Comparison of ENCODE assay signal across 9 cellular contexts in genomic region chr17:6435968-6436367, GRCh38. TPM values are rescaled to one million over a fixed set of nuclear protein-coding genes. Genes with fewer than 3 reads are reported as not detected.
DNase-seq lines count a peak whose midpoint lies in the region; ATAC-seq and TF ChIP-seq lines count a peak whose summit lies in the region.
"Had no signal": no experiment of that assay in that cellular context is flagged by ENCODE, and none has a peak within 500 bp of the region (broad histone marks: within the 10 kb centered on the region; RNA-seq: fewer than 3 reads in every experiment).

No MANE protein-coding gene starts in this region.

- peaks cover 0 to 5% (median 0%) of the 10 kb centered on the region in 7 donors for H3K9me3 Mint-ChIP-seq in CD4-positive, CD25-positive, alpha-beta regulatory T cell
- peaks cover 3% of the 10 kb centered on the region for H3K9me3 Mint-ChIP-seq in nephron

- H3K27ac ChIP-seq in CD4-positive, CD25-positive, alpha-beta regulatory T cell (ENCODE audit: insufficient read depth, low read length, poor library complexity, severe bottlenecking) = no peak overlapping the region
- no peak overlapping the region for H3K27ac ChIP-seq in substantia nigra (ENCODE audit: low read depth, low read length, poor library complexity, severe bottlenecking)

- no peak overlapping the region for H3K4me3 ChIP-seq in CD4-positive, CD25-positive, alpha-beta regulatory T cell (ENCODE audit: low read depth, low read length)
- H3K4me3 ChIP-seq in NT2/D1 (ENCODE audit: insufficient read length, low read depth) = no peak overlapping the region

- peaks cover 6% of the 10 kb centered on the region for H3K27me3 ChIP-seq in CD4-positive, CD25-positive, alpha-beta regulatory T cell (ENCODE audit: control insufficient read depth, insufficient read depth, low read length)
- H3K27me3 ChIP-seq in NT2/D1 (ENCODE audit: insufficient read depth, insufficient read length) = no peaks in the 10 kb centered on the region

- H3K4me1 Mint-ChIP-seq in CD4-positive, CD25-positive, alpha-beta regulatory T cell = peaks cover 0 to 1% (median 0%) of the 10 kb centered on the region in 4 donors
- no peaks in the 10 kb centered on the region for H3K4me1 Mint-ChIP-seq in nephron

- peaks cover 0 to 1% of the 10 kb centered on the region in 2 experiments for H3K9me3 ChIP-seq in CD4-positive, CD25-positive, alpha-beta regulatory T cell (ENCODE audit: control insufficient read depth in 2 of 2, low read length in 2 of 2)
- H3K9me3 ChIP-seq in NT2/D1 (ENCODE audit: insufficient read depth, low read length) = peaks cover 10% of the 10 kb centered on the region

- ATAC-seq in CD4-positive, CD25-positive, alpha-beta regulatory T cell (ENCODE audit: low read depth in 2 of 2) = peak; percentile 78 to 84
- ATAC-seq in esophagus mucosa (peak; percentile 89), GM18858 (IDR thresholded peaks at IDR 0.05; ENCODE audit: unreplicated experiment) (no peak)

- peak; percentile 75 to 83 (median 80) for TF ChIP-seq CTCF in nephron (IDR thresholded peaks at IDR 0.05; ENCODE audit: unreplicated experiment in 3 of 3)

- no peak overlapping the region for H3K9ac ChIP-seq in NT2/D1 (ENCODE audit: insufficient read length, low read depth)

- peaks cover 3% of the 10 kb centered on the region for H3K4me1 ChIP-seq in CD4-positive, CD25-positive, alpha-beta regulatory T cell (ENCODE audit: control insufficient read depth, insufficient read depth, low read length, poor library complexity, severe bottlenecking)
- H3K4me1 ChIP-seq in NT2/D1 (ENCODE audit: insufficient read depth, insufficient read length) = peaks cover 3% of the 10 kb centered on the region

- no peaks in the 10 kb centered on the region for H3K36me3 ChIP-seq in CD4-positive, CD25-positive, alpha-beta regulatory T cell (ENCODE audit: control insufficient read depth, insufficient read depth, low read length)
- H3K36me3 ChIP-seq in NT2/D1 (ENCODE audit: insufficient read depth, insufficient read length, low read length) = no peaks in the 10 kb centered on the region

- no peak overlapping the region for H3K27ac Mint-ChIP-seq in CD4-positive, CD25-positive, alpha-beta regulatory T cell
- no peak overlapping the region for H3K27ac Mint-ChIP-seq in nephron

- peak overlapping the region in 1 of 4 donors; percentile 20 for H3K4me3 Mint-ChIP-seq in CD4-positive, CD25-positive, alpha-beta regulatory T cell
- H3K4me3 Mint-ChIP-seq in nephron = no peak overlapping the region

- H3K36me3 Mint-ChIP-seq in CD4-positive, CD25-positive, alpha-beta regulatory T cell = no peaks in the 10 kb centered on the region
- no peaks in the 10 kb centered on the region for H3K36me3 Mint-ChIP-seq in nephron (ENCODE audit: low read depth)

- H3K27me3 Mint-ChIP-seq in CD4-positive, CD25-positive, alpha-beta regulatory T cell = peaks cover 27% of the 10 kb centered on the region
- H3K27me3 Mint-ChIP-seq in nephron (ENCODE audit: low read depth) = peaks cover 24% of the 10 kb centered on the region

- peak; percentile 33 to 65 (median 51) for DNase-seq in CD4-positive, CD25-positive, alpha-beta regulatory T cell
- DNase-seq in HCEC 1CT (peak; percentile 56), NT2/D1 (ENCODE audit: low read depth, low spot score) (peak; percentile 58), substantia nigra (lab: John Stamatoyannopoulos, UW) (peak in 35 of 49 donors; percentile 6 to 69 (median 34))
- peak; percentile 76 for DNase-seq in activated CD8-positive, alpha-beta memory T cell treated with anti-CD3 and anti-CD28 coated beads, Interleukin-2, amount 50 U/mL, for 48 hours

RNA-seq across cellular contexts. Expression of gene AIPL1, which starts 1.0 kb away (rescaled TPM):
- total RNA-seq in CD4-positive, CD25-positive, alpha-beta regulatory T cell = not detected
- not detected for polyA plus RNA-seq in CD4-positive, CD25-positive, alpha-beta regulatory T cell
- not detected for total RNA-seq in esophagus mucosa
- total RNA-seq: subcutaneous adipose tissue had no signal

RNA-seq across cellular contexts. Expression of gene PIMREG, which starts 8.3 kb away (rescaled TPM):
- not detected for total RNA-seq in CD4-positive, CD25-positive, alpha-beta regulatory T cell
- polyA plus RNA-seq in CD4-positive, CD25-positive, alpha-beta regulatory T cell = under 1 TPM; 0.20 to 0.41 (median 0.34) TPM
- total RNA-seq in esophagus mucosa = 4.8 TPM
